In genomic region chr1:37795340-37796110, GRCh38 we compare ENCODE assay signal across 9 cellular contexts. TPM values are rescaled to one million over a fixed set of nuclear protein-coding genes. Genes with fewer than 3 reads are reported as not detected.
DNase-seq lines count a peak whose midpoint lies in the region; ATAC-seq, FAIRE-seq and TF ChIP-seq lines count a peak whose summit lies in the region.
"Had no signal": no experiment of that assay in that cellular context is flagged by ENCODE, and none has a peak within 500 bp of the region (broad histone marks: within the 10 kb centered on the region; RNA-seq: fewer than 3 reads in every experiment).

No MANE protein-coding gene starts in this region.

- DNase-seq in NCI-H1417 (lab: John Stamatoyannopoulos, UW) (peak in 2 of 3 experiments; percentile 28 to 57), NCI-H1417 treated with DMSO at 0.1 percent for 48 hours (lab: John Stamatoyannopoulos, UW) (no peak), RKO (ENCODE audit: low spot score) (peak; percentile 84), astrocyte of the spinal cord (ENCODE audit: low read depth, low spot score) (peak; percentile 41), keratinocyte (ENCODE audit: low read depth, low spot score) (no peak), occipital lobe (lab: John Stamatoyannopoulos, UW) (no peak)
- peak in 4 of 6 experiments; percentile 10 to 47 (median 21) for DNase-seq in stimulated activated naive CD4-positive, alpha-beta T cell (lab: John Stamatoyannopoulos, UW)

- H3K27me3 ChIP-seq in keratinocyte (ENCODE audit: control insufficient read depth, extremely low read depth, insufficient read depth, low read length): peaks cover 25% of the 10 kb centered on the region

- ATAC-seq in GM18909 (IDR thresholded peaks at IDR 0.05; ENCODE audit: poor library complexity, unreplicated experiment): no peak

- H3K79me2 ChIP-seq in keratinocyte (ENCODE audit: control insufficient read depth, insufficient read depth, low read length): no peaks in the 10 kb centered on the region

- dilution Hi-C loops in keratinocyte (cut with MboI; ENCODE audit: extremely low pct_ligation_motif_present, low sequenced_read_pairs): no loop called here

- H3K4me3 ChIP-seq in astrocyte of the spinal cord (ENCODE audit: low read depth, low read length) (no peak overlapping the region), keratinocyte (ENCODE audit: control insufficient read depth in 2 of 3, extremely low read depth in 1 of 3, insufficient read depth in 2 of 3, low read depth in 1 of 3, low read length in 3 of 3) (no peak overlapping the region)

- H4K20me1 ChIP-seq in keratinocyte (ENCODE audit: control insufficient read depth, extremely low read depth, insufficient read depth, low read length): peaks cover 2% of the 10 kb centered on the region

- no peak overlapping the region for H3K4me2 ChIP-seq in keratinocyte (ENCODE audit: control insufficient read depth, extremely low read depth, insufficient read depth, low read depth, low read length)

- H3K9me1 ChIP-seq in keratinocyte (ENCODE audit: control insufficient read depth, extremely low read depth, insufficient read depth, low read length): no peaks in the 10 kb centered on the region

- peak; percentile 79 for FAIRE-seq in keratinocyte (lab: Jason Lieb, UNC)

- TF ChIP-seq CTCF in astrocyte of the spinal cord (IDR thresholded peaks at IDR 0.05; ENCODE audit: low read depth, low read length): no peak
- no peak for TF ChIP-seq CTCF in keratinocyte (optimal IDR thresholded peaks at IDR 0.05 in 1 of 3, IDR thresholded peaks at IDR 0.05 in 1 of 3, conservative IDR thresholded peaks at IDR 0.05 in 1 of 3; ENCODE audit: extremely low read depth in 1 of 3, insufficient read depth in 2 of 3, low read length in 3 of 3)

- no peaks in the 10 kb centered on the region for H3K4me1 ChIP-seq in keratinocyte (ENCODE audit: control insufficient read depth, extremely low read depth, insufficient read depth, low read length)

- H3K9ac ChIP-seq in keratinocyte (ENCODE audit: control insufficient read depth, extremely low read depth, insufficient read depth, low read length): no peak overlapping the region

- in situ Hi-C loops in astrocyte of the spinal cord (cut with HindIII; ENCODE audit: low sequenced_read_pairs): no loop called here

- H2AFZ ChIP-seq in keratinocyte (ENCODE audit: control insufficient read depth, low read length): no peak overlapping the region

- H3K36me3 ChIP-seq in keratinocyte (ENCODE audit: control insufficient read depth in 2 of 2, extremely low read depth in 1 of 2, insufficient read depth in 2 of 2, low read length in 2 of 2): peaks cover 0 to 2% of the 10 kb centered on the region in 2 experiments

- H3K27ac ChIP-seq in keratinocyte (ENCODE audit: control insufficient read depth, insufficient read depth, low read length): no peak overlapping the region

- H3K9me3 ChIP-seq in keratinocyte (ENCODE audit: control insufficient read depth, low read depth, low read length): no peaks in the 10 kb centered on the region

RNA-seq across cellular contexts. Expression of gene MANEAL, which starts 1.9 kb away (rescaled TPM):
- polyA plus RNA-seq in keratinocyte: 0.32 to 0.72 TPM (median 0.37 TPM) in 3 replicates
- 0.82 TPM for polyA plus RNA-seq in keratinocyte (2011; ENCODE audit: low read depth)
- 0.68 and 0.71 TPM in 2 replicates for polyA plus RNA-seq in keratinocyte (2011; cell fraction: cytosol; rRNA removed)
- polyA plus RNA-seq in keratinocyte (2011; cell fraction: nucleus; rRNA removed): 0.63 and 0.79 TPM in 2 replicates
- 0.24 and 1.1 TPM in 2 replicates for polyA plus RNA-seq in keratinocyte (2012; ENCODE audit: low replicate concordance)
- polyA minus RNA-seq in keratinocyte: 0.10 to 1.4 TPM (median 0.49 TPM) in 3 replicates
- not detected for polyA minus RNA-seq in keratinocyte (2011; cell fraction: cytosol; rRNA and poly(A)+ RNA removed)
- polyA minus RNA-seq in keratinocyte (2011; cell fraction: nucleus; rRNA and poly(A)+ RNA removed): 0.32 and 0.78 TPM in 2 replicates
- total RNA-seq in occipital lobe: 30.7 TPM

RNA-seq across cellular contexts. Expression of gene C1orf122, which starts 12.1 kb away (rescaled TPM):
- 22.2 to 46.0 TPM (median 25.8 TPM) in 3 replicates for polyA plus RNA-seq in keratinocyte
- polyA plus RNA-seq in keratinocyte (2011; ENCODE audit: low read depth): 8.0 TPM
- 13.3 and 20.9 TPM in 2 replicates for polyA plus RNA-seq in keratinocyte (2011; cell fraction: cytosol; rRNA removed)
- 10.8 and 14.8 TPM in 2 replicates for polyA plus RNA-seq in keratinocyte (2011; cell fraction: nucleus; rRNA removed)
- 19.6 and 31.6 TPM in 2 replicates for polyA plus RNA-seq in keratinocyte (2012; ENCODE audit: low replicate concordance)
- 9.3 to 12.3 TPM (median 11.3 TPM) in 3 replicates for polyA minus RNA-seq in keratinocyte
- 58.7 TPM for polyA minus RNA-seq in keratinocyte (2011; cell fraction: cytosol; rRNA and poly(A)+ RNA removed)
- 3.6 and 7.7 TPM in 2 replicates for polyA minus RNA-seq in keratinocyte (2011; cell fraction: nucleus; rRNA and poly(A)+ RNA removed)
- 10.3 TPM for total RNA-seq in occipital lobe

RNA-seq across cellular contexts. Expression of gene YRDC, which starts 12.5 kb away (rescaled TPM):
- 21.7 to 26.8 TPM (median 22.2 TPM) in 3 replicates for polyA plus RNA-seq in keratinocyte
- polyA plus RNA-seq in keratinocyte (2011; ENCODE audit: low read depth): 8.4 TPM
- 17.0 and 23.0 TPM in 2 replicates for polyA plus RNA-seq in keratinocyte (2011; cell fraction: cytosol; rRNA removed)
- polyA plus RNA-seq in keratinocyte (2011; cell fraction: nucleus; rRNA removed): 15.2 and 15.6 TPM in 2 replicates
- 18.2 and 29.4 TPM in 2 replicates for polyA plus RNA-seq in keratinocyte (2012; ENCODE audit: low replicate concordance)
- polyA minus RNA-seq in keratinocyte: 10.1 to 15.4 TPM (median 11.6 TPM) in 3 replicates
- polyA minus RNA-seq in keratinocyte (2011; cell fraction: cytosol; rRNA and poly(A)+ RNA removed): 16.9 TPM
- polyA minus RNA-seq in keratinocyte (2011; cell fraction: nucleus; rRNA and poly(A)+ RNA removed): 7.7 and 7.8 TPM in 2 replicates
- 14.3 TPM for total RNA-seq in occipital lobe

RNA-seq across cellular contexts. Expression of gene EPHA10, which starts 30.6 kb away (rescaled TPM):
- polyA plus RNA-seq in keratinocyte: 0.01 TPM in 1 of 3 replicates, not detected in the others
- polyA plus RNA-seq in keratinocyte (2011; ENCODE audit: low read depth): not detected
- not detected in 2 replicates for polyA plus RNA-seq in keratinocyte (2011; cell fraction: cytosol; rRNA removed)
- polyA plus RNA-seq in keratinocyte (2011; cell fraction: nucleus; rRNA removed): not detected in 2 replicates
- polyA plus RNA-seq in keratinocyte (2012; ENCODE audit: low replicate concordance): not detected in 2 replicates
- polyA minus RNA-seq in keratinocyte: not detected in 3 replicates
- polyA minus RNA-seq in keratinocyte (2011; cell fraction: cytosol; rRNA and poly(A)+ RNA removed): not detected
- 0.11 TPM in 1 of 2 replicates, not detected in the other for polyA minus RNA-seq in keratinocyte (2011; cell fraction: nucleus; rRNA and poly(A)+ RNA removed)
- total RNA-seq in occipital lobe: 10.1 TPM
- polyA plus RNA-seq: AG04450 had no signal

Comparison
In these comparisons a context has a peak if more than half of its experiments do, and no peak if none do; other contexts are left out.
1. DNase-seq: peak in NCI-H1417 (2 of 3), RKO (single experiment), astrocyte of the spinal cord (single experiment) and stimulated activated naive CD4-positive, alpha-beta T cell (4 of 6); none in NCI-H1417 treated with DMSO at 0.1 percent for 48 hours (single experiment), keratinocyte (single experiment) and occipital lobe (single experiment).